ENCODE assay signal across 11 cellular contexts in genomic region chr16:64615647-64616280, GRCh38.
A peak's percentile ranks its signal among the peaks of the same experiment; 100 is the strongest.
DNase-seq lines count a peak whose midpoint lies in the region; ATAC-seq and TF ChIP-seq lines count a peak whose summit lies in the region.
"Had no signal": no experiment of that assay in that cellular context is flagged by ENCODE, and none has a peak within 500 bp of the region (broad histone marks: within the 10 kb centered on the region; RNA-seq: fewer than 3 reads in every experiment).

No MANE protein-coding gene starts in this region.

- H3K27me3 ChIP-seq in heart left ventricle = no peaks in the 10 kb centered on the region

- no peak for TF ChIP-seq CTCF in heart left ventricle (IDR thresholded peaks at IDR 0.05)

- 46 to 67% (median 53%) methylated on average over 4 to 6 of the region's 6 CpGs for WGBS in heart left ventricle, 4 donors

- no peaks in the 10 kb centered on the region for H3K4me1 ChIP-seq in heart left ventricle

- no peaks in the 10 kb centered on the region for H3K36me3 ChIP-seq in heart left ventricle

- peaks cover 0 to 19% (median 0%) of the 10 kb centered on the region in 12 donors for H3K9me3 ChIP-seq in heart left ventricle

- DNase-seq in SHP77 (lab: John Stamatoyannopoulos, UW) (peak; percentile 14 to 38), SHP77 treated with DMSO at 0.1 percent for 48 hours (lab: John Stamatoyannopoulos, UW) (no peak), RPMI8226 (peak; percentile 97), heart left ventricle (peak; percentile 6 to 48 (median 30)), substantia nigra (lab: John Stamatoyannopoulos, UW) (peak in 26 of 49 donors; percentile 1 to 32 (median 10)), COLO829 (ENCODE audit: low spot score) (no peak)
- DNase-seq: ACHN, cerebellar nuclear complex had no signal

- no peak overlapping the region for H3K4me3 ChIP-seq in heart left ventricle
- H3K4me3 ChIP-seq: skin epidermis had no signal

- TF ChIP-seq POLR2A in heart left ventricle (IDR thresholded peaks at IDR 0.05) = no peak

- ATAC-seq in heart left ventricle (peak in 3 of 4 donors; percentile 18 to 50 (median 33)), HG02852 (IDR thresholded peaks at IDR 0.05; ENCODE audit: unreplicated experiment) (no peak), GM19035 (IDR thresholded peaks at IDR 0.05; ENCODE audit: unreplicated experiment) (no peak)

- H3K27ac ChIP-seq in heart left ventricle (no peak overlapping the region), substantia nigra (ENCODE audit: low read depth, low read length, poor library complexity, severe bottlenecking) (no peak overlapping the region)
- H3K27ac ChIP-seq: skin epidermis had no signal

- intact Hi-C loops in heart left ventricle (cut with DNase I) = no loop called here

Comparison
In these comparisons a context has a peak if more than half of its experiments do, and no peak if none do; other contexts are left out.
1. DNase-seq: peak in SHP77 (2 of 2), RPMI8226 (single experiment), heart left ventricle (5 of 5) and substantia nigra (26 of 49); none in SHP77 treated with DMSO at 0.1 percent for 48 hours (single experiment) and COLO829 (single experiment).
2. ATAC-seq: peak in heart left ventricle (3 of 4); none in HG02852 (single experiment) and GM19035 (single experiment).